ENCODE assay signal across 8 cellular contexts in genomic region chr12:1117970-1118563, GRCh38.
A peak's percentile ranks its signal among the peaks of the same experiment; 100 is the strongest.
DNase-seq lines count a peak whose midpoint lies in the region; ATAC-seq and TF ChIP-seq lines count a peak whose summit lies in the region.

No MANE protein-coding gene starts in this region.

- no peak for TF ChIP-seq POLR2A in lower leg skin (IDR thresholded peaks at IDR 0.05)

- peak; percentile 63 for DNase-seq in AG04450 (ENCODE audit: low read depth, low spot score)
- DNase-seq in HCEC 1CT, result peak; percentile 54
- peak; percentile 15 for DNase-seq in NCI-H524 treated with DMSO at 0.1 percent for 48 hours (lab: John Stamatoyannopoulos, UW)
- peak; percentile 90 for DNase-seq in activated CD4-positive, alpha-beta T cell treated with anti-CD3 and anti-CD28 coated beads, Interleukin-2, amount 10 ng/mL, durations not matched to agents 24 days and 14 days
- peak; percentile 92 for DNase-seq in dermis blood vessel endothelial cell
- DNase-seq in lower leg skin (ENCODE audit: low spot score in 2 of 2), result peak; percentile 77 to 93
- DNase-seq in stimulated activated CD8-positive, alpha-beta memory T cell treated with anti-CD3 and anti-CD28 coated beads, Interleukin-12 subunit alpha, Interleukin-12 subunit beta, amount 100 ng/mL, for 1 hour (ENCODE audit: low read depth), result peak; percentile 62

- H3K9me3 ChIP-seq in AG04450 (ENCODE audit: control insufficient read depth, insufficient read depth, low read length), result no peaks in the 10 kb centered on the region

- H3K27me3 ChIP-seq in AG04450 (ENCODE audit: control insufficient read depth, insufficient read depth, low read length), result no peaks in the 10 kb centered on the region

- 23 to 26% methylated on average over 5 of the region's 5 CpGs for WGBS in lower leg skin, 2 donors

- no peak overlapping the region for H3K4me3 Mint-ChIP-seq in activated CD4-positive, alpha-beta T cell treated with anti-CD3 and anti-CD28 coated beads, Interleukin-2, amount 10 ng/mL, durations not matched to agents 24 days and 14 days

- no peak overlapping the region for H3K27ac ChIP-seq in AG04450 (ENCODE audit: low read depth, low read length)

- no peaks in the 10 kb centered on the region for H3K27me3 Mint-ChIP-seq in activated CD4-positive, alpha-beta T cell treated with anti-CD3 and anti-CD28 coated beads, Interleukin-2, amount 10 ng/mL, durations not matched to agents 24 days and 14 days

- CTCF ChIA-PET in AG04450 (lab: Charles Lee), result interaction anchor here (0.6 to 5.4 kb wide), 128 partner anchors 8 to 674 kb away, joined by 3 to 313 read pairs (median 5); partner anchors contain the start of genes ERC1 and WNT5B

- no peak for ATAC-seq in GM18873 (IDR thresholded peaks at IDR 0.05; ENCODE audit: low FRiP score, unreplicated experiment)

- intact Hi-C loops in activated CD4-positive, alpha-beta T cell treated with anti-CD3 and anti-CD28 coated beads, Interleukin-2, amount 10 ng/mL, durations not matched to agents 24 days and 14 days (cut with micrococcal nuclease), result loop anchor here (1.0 to 10.0 kb wide), 4 partner anchors 97 to 489 kb away; no protein-coding TSS in a partner anchor
- intact Hi-C loops in lower leg skin (cut with DNase I; ENCODE audit: low total_unique reads), result loop anchor here (5.0 kb wide), 1 partner anchor 474 kb away; the partner anchor contains the start of gene FBXL14

- H3K27ac Mint-ChIP-seq in activated CD4-positive, alpha-beta T cell treated with anti-CD3 and anti-CD28 coated beads, Interleukin-2, amount 10 ng/mL, durations not matched to agents 24 days and 14 days, result no peak overlapping the region

- H3K4me3 ChIP-seq in AG04450 (ENCODE audit: low read depth, low read length), result no peak overlapping the region
- H3K4me3 ChIP-seq in lower leg skin (ENCODE audit: low read depth, poor library complexity, severe bottlenecking), result no peak overlapping the region

- TF ChIP-seq CTCF in AG04450 (IDR thresholded peaks at IDR 0.05; ENCODE audit: low read depth, low read length) (peak; percentile 93), lower leg skin (IDR thresholded peaks at IDR 0.05) (peak in 1 of 3 donors; percentile 62)

- peaks cover 10% of the 10 kb centered on the region for H3K4me1 Mint-ChIP-seq in activated CD4-positive, alpha-beta T cell treated with anti-CD3 and anti-CD28 coated beads, Interleukin-2, amount 10 ng/mL, durations not matched to agents 24 days and 14 days

- POLR2A ChIA-PET in AG04450 (lab: Yijun Ruan, JAX), result interaction anchor here (0.6 to 1.3 kb wide), 5 partner anchors 169 to 470 kb away, joined by 3 to 4 read pairs (median 3); partner anchors contain the start of gene RAD52

- H3K9me3 Mint-ChIP-seq in activated CD4-positive, alpha-beta T cell treated with anti-CD3 and anti-CD28 coated beads, Interleukin-2, amount 10 ng/mL, durations not matched to agents 24 days and 14 days, result no peaks in the 10 kb centered on the region

- no peaks in the 10 kb centered on the region for H3K36me3 Mint-ChIP-seq in activated CD4-positive, alpha-beta T cell treated with anti-CD3 and anti-CD28 coated beads, Interleukin-2, amount 10 ng/mL, durations not matched to agents 24 days and 14 days (ENCODE audit: low read depth)

Comparison
In these comparisons a context has a peak if more than half of its experiments do, and no peak if none do; other contexts are left out.
1. DNase-seq: peak in every context shown above with its lines; median percentile 92 in dermis blood vessel endothelial cell; 90 in activated CD4-positive, alpha-beta T cell treated with anti-CD3 and anti-CD28 coated beads, Interleukin-2, amount 10 ng/mL, durations not matched to agents 24 days and 14 days; 85 in lower leg skin; 63 in AG04450; 62 in stimulated activated CD8-positive, alpha-beta memory T cell treated with anti-CD3 and anti-CD28 coated beads, Interleukin-12 subunit alpha, Interleukin-12 subunit beta, amount 100 ng/mL, for 1 hour; 54 in HCEC 1CT; 15 in NCI-H524 treated with DMSO at 0.1 percent for 48 hours.